ENCODE assay signal across 2 cellular contexts in the genomic region with DNA sequence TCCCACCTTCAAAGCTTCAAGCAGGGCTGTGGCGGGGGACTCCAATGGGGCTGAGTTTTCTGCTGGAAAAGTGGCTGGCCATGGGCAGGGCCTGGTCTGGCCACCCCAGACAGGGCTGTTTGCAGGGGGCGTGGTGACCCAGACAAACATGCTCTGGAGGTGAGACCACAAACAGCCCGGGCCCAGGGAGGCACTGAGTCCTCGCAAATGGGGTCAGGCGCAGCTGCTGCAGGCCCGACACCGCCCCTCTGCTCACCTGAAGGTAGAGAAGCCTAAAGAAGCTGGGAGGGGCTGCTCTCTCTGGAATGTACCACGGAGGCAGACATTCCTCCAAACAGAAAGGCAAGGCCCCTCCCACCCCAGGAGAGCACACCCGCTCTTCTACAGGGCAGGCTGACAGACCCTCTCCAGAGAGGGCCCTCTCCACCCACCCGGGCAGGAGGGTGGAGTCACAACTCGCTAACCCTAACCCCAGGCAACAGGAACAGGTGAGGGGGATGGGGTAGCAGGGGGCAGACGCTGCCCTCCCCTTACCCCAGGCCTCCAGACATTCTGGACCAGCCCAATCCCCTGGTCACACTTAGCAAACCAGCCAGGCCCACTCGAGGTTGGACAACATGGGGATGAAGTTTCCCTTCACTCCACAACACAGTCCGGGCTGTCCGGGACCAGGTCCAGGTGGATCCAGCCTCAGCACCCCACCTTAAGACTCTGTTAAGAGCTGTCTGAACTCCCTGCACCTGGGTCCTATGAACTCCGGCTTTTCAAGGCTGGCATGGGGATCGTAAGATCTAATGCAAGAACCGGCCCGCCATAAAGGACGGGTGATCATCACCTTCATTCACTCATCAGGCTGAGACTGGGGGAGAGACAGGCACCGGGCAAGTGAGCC.
TF ChIP-seq lines count a peak whose summit lies in the region.

No MANE protein-coding gene starts in this region.

TF ChIP-seq in SK-N-SH, 30 proteins besides CTCF, POLR2A, EP300 and RAD21:
- TF ChIP-seq RXRA (IDR thresholded peaks at IDR 0.05; ENCODE audit: borderline replicate concordance, low read depth) = no peak

TF ChIP-seq in SK-N-SH treated with all-trans-retinoic acid at 6 μM for 48 hours, 23 proteins besides CTCF, POLR2A, EP300 and RAD21:
- TF ChIP-seq GLIS3 (CRISPR knock-in tag; IDR thresholded peaks at IDR 0.05) (no peak), SNAI2 (CRISPR knock-in tag; IDR thresholded peaks at IDR 0.05) (no peak), TCF4 (CRISPR knock-in tag; IDR thresholded peaks at IDR 0.05; ENCODE audit: borderline replicate concordance) (no peak), PPARA (CRISPR knock-in tag; IDR thresholded peaks at IDR 0.05; ENCODE audit: borderline replicate concordance) (no peak), ZFP3 (CRISPR knock-in tag; IDR thresholded peaks at IDR 0.05) (no peak), ZC3H10 (CRISPR knock-in tag; IDR thresholded peaks at IDR 0.05) (no peak)
- TF ChIP-seq, protein P1, sequence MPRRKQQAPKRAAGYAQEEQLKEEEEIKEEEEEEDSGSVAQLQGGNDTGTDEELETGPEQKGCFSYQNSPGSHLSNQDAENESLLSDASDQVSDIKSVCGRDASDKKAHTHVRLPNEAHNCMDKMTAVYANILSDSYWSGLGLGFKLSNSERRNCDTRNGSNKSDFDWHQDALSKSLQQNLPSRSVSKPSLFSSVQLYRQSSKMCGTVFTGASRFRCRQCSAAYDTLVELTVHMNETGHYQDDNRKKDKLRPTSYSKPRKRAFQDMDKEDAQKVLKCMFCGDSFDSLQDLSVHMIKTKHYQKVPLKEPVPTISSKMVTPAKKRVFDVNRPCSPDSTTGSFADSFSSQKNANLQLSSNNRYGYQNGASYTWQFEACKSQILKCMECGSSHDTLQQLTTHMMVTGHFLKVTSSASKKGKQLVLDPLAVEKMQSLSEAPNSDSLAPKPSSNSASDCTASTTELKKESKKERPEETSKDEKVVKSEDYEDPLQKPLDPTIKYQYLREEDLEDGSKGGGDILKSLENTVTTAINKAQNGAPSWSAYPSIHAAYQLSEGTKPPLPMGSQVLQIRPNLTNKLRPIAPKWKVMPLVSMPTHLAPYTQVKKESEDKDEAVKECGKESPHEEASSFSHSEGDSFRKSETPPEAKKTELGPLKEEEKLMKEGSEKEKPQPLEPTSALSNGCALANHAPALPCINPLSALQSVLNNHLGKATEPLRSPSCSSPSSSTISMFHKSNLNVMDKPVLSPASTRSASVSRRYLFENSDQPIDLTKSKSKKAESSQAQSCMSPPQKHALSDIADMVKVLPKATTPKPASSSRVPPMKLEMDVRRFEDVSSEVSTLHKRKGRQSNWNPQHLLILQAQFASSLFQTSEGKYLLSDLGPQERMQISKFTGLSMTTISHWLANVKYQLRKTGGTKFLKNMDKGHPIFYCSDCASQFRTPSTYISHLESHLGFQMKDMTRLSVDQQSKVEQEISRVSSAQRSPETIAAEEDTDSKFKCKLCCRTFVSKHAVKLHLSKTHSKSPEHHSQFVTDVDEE (CRISPR knock-in tag; IDR thresholded peaks at IDR 0.05) = no peak
- TF ChIP-seq, protein P2, sequence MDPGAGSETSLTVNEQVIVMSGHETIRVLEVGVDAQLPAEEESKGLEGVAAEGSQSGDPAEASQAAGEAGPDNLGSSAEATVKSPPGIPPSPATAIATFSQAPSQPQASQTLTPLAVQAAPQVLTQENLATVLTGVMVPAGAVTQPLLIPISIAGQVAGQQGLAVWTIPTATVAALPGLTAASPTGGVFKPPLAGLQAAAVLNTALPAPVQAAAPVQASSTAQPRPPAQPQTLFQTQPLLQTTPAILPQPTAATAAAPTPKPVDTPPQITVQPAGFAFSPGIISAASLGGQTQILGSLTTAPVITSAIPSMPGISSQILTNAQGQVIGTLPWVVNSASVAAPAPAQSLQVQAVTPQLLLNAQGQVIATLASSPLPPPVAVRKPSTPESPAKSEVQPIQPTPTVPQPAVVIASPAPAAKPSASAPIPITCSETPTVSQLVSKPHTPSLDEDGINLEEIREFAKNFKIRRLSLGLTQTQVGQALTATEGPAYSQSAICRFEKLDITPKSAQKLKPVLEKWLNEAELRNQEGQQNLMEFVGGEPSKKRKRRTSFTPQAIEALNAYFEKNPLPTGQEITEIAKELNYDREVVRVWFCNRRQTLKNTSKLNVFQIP (CRISPR knock-in tag; IDR thresholded peaks at IDR 0.05; ENCODE audit: borderline replicate concordance, low read depth) = no peak
